ENCODE assay signal across 8 cellular contexts in the genomic region with DNA sequence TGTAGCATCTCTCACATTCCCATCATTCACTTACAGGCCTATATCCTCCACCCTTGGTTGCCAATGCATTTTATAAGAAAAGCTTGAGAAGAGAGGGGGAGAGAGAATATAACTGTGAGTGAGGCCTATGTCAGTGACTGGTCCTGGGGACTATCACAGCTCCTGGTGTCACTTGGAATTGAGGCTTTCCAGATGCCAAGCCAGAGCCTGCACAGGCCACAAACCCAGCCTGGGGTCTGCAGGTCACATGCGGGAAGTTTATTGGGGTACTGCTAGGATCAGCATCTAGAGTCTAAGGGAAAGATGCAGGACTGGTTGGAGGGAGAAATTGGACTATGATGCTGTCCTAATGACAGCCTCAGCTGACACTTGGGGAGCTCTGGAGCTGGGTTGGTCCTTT. TPM values are rescaled to one million over a fixed set of nuclear protein-coding genes. Genes with fewer than 3 reads are reported as not detected.
"Had no signal": no experiment of that assay in that cellular context is flagged by ENCODE, and none has a peak within 500 bp of the region (broad histone marks: within the 10 kb centered on the region; RNA-seq: fewer than 3 reads in every experiment).

No MANE protein-coding gene starts in this region.

- DNase-seq: H9, HCEC 1CT, KBM-7 had no signal

- H3K9me3 Mint-ChIP-seq: GM23338 had no signal

- H3K27ac Mint-ChIP-seq: GM23338, H9, IgD-negative memory B cell had no signal

- H3K4me1 Mint-ChIP-seq: IgD-negative memory B cell had no signal

- H3K27ac ChIP-seq: HL-60 had no signal

- ATAC-seq: GM23338, HepG2 had no signal

- H3K4me3 Mint-ChIP-seq: GM23338, H9, IgD-negative memory B cell had no signal

- H3K4me3 ChIP-seq: GM23338 had no signal

- H3K36me3 Mint-ChIP-seq: IgD-negative memory B cell had no signal

RNA-seq across cellular contexts. Expression of gene RTL5, which starts 47.6 kb away (rescaled TPM):
- total RNA-seq: HepG2, HT1080 had no signal
- polyA plus RNA-seq: HepG2, IgD-negative memory B cell had no signal
